In the genomic region with DNA sequence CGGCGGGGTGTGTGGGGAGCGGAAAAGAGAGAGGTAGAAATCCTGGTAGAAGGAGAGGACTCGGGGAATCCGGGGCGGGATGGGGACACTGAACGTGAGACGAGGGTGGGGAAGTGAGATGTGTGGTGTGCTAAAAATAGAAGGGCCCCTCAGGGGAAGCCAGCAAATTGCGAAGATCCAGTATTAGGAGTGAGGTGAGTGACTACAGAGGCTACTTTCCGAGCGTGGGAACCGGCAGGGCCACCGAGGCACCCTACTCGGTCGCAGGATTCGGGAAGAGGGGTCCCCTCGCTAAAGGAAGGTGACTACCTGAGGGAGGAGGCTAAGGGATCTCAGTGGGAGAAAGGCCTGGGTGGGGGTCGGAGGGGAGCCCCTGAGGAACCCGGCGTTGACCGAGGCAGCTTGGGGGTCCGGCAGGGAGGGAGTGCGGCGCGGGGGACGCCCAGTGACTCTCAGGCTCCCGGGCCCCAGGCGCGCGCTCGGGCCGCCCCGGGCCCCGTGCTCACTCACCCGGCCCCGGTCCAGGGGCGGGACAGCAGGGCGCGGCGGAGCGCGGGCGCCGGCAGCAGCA, we compare ENCODE assay signal across 8 cellular contexts. TPM values are rescaled to one million over a fixed set of nuclear protein-coding genes. Genes with fewer than 3 reads are reported as not detected.
A peak's percentile ranks its signal among the peaks of the same experiment; 100 is the strongest.
DNase-seq lines count a peak whose midpoint lies in the region; ATAC-seq lines count a peak whose summit lies in the region.

No MANE protein-coding gene starts in this region.

- H3K9me3 ChIP-seq in adipocyte (ENCODE audit: control insufficient read depth, low read length) (no peaks in the 10 kb centered on the region), iPS-15b (ENCODE audit: control insufficient read depth, insufficient read depth, low read length) (no peaks in the 10 kb centered on the region)

- no peaks in the 10 kb centered on the region for H3K36me3 Mint-ChIP-seq in stimulated activated naive CD8-positive, alpha-beta T cell treated with anti-CD3 and anti-CD28 coated beads, Interleukin-15, Interleukin-2, amounts not matched to agents 100 ng/mL and 50 ng/mL, for 24 hours (ENCODE audit: low read depth)

- H3K4me1 ChIP-seq in adipocyte (ENCODE audit: control insufficient read depth, insufficient read depth, low read length) (peaks cover 26% of the 10 kb centered on the region), iPS-15b (ENCODE audit: control insufficient read depth, insufficient read depth, low read length) (no peaks in the 10 kb centered on the region)

- DNase-seq in NCI-H1092 treated with DMSO at 0.1 percent for 48 hours (lab: John Stamatoyannopoulos, UW) (peak; percentile 76), NCI-H1092 (lab: John Stamatoyannopoulos, UW) (no peak), adipocyte (ENCODE audit: low read depth) (peak; percentile 72), OCI-M1 (lab: John Stamatoyannopoulos, UW) (no peak)
- DNase-seq in Jurkat, Clone E6-1 (ENCODE audit: low read depth, low spot score), result no peak

- H3K4me3 Mint-ChIP-seq in stimulated activated naive CD8-positive, alpha-beta T cell treated with anti-CD3 and anti-CD28 coated beads, Interleukin-15, Interleukin-2, amounts not matched to agents 100 ng/mL and 50 ng/mL, for 24 hours, result peak overlapping the region; percentile 93

- no peaks in the 10 kb centered on the region for H3K27me3 Mint-ChIP-seq in stimulated activated naive CD8-positive, alpha-beta T cell treated with anti-CD3 and anti-CD28 coated beads, Interleukin-15, Interleukin-2, amounts not matched to agents 100 ng/mL and 50 ng/mL, for 24 hours

- H3K4me1 Mint-ChIP-seq in stimulated activated naive CD8-positive, alpha-beta T cell treated with anti-CD3 and anti-CD28 coated beads, Interleukin-15, Interleukin-2, amounts not matched to agents 100 ng/mL and 50 ng/mL, for 24 hours (ENCODE audit: low read depth), result peaks cover 33% of the 10 kb centered on the region

- H3K27me3 ChIP-seq in adipocyte (replicated peaks; ENCODE audit: control insufficient read depth, insufficient read depth, low read length) (no peaks in the 10 kb centered on the region), iPS-15b (ENCODE audit: control insufficient read depth, insufficient read depth, low read length) (no peaks in the 10 kb centered on the region)

- no peak for ATAC-seq in HG03520 (IDR thresholded peaks at IDR 0.05; ENCODE audit: unreplicated experiment)

- H3K36me3 ChIP-seq in adipocyte (ENCODE audit: control insufficient read depth, insufficient read depth, low read length, severe bottlenecking) (no peaks in the 10 kb centered on the region), iPS-15b (ENCODE audit: control insufficient read depth, insufficient read depth, low read length) (no peaks in the 10 kb centered on the region)

- H3K9me3 Mint-ChIP-seq in stimulated activated naive CD8-positive, alpha-beta T cell treated with anti-CD3 and anti-CD28 coated beads, Interleukin-15, Interleukin-2, amounts not matched to agents 100 ng/mL and 50 ng/mL, for 24 hours, result no peaks in the 10 kb centered on the region

- H3K9ac ChIP-seq in adipocyte (ENCODE audit: low read length) (peak overlapping the region; percentile 93), iPS-15b (ENCODE audit: low read depth, low read length) (peak overlapping the region; percentile 96)

- H3K27ac Mint-ChIP-seq in stimulated activated naive CD8-positive, alpha-beta T cell treated with anti-CD3 and anti-CD28 coated beads, Interleukin-15, Interleukin-2, amounts not matched to agents 100 ng/mL and 50 ng/mL, for 24 hours, result peak overlapping the region; percentile 98

- H3K4me3 ChIP-seq in Jurkat, Clone E6-1 (ENCODE audit: low read length), result peak overlapping the region; percentile 81
- H3K4me3 ChIP-seq in adipocyte (ENCODE audit: low read length), result peak overlapping the region; percentile 96
- H3K4me3 ChIP-seq in iPS-15b (ENCODE audit: low read depth, low read length), result peak overlapping the region; percentile 82

RNA-seq across cellular contexts. Expression of a gene that starts 0.3 kb away (rescaled TPM):
- 21.3 TPM for polyA plus RNA-seq in Jurkat, Clone E6-1 (2012; ENCODE audit: insufficient read depth, insufficient read length)

RNA-seq across cellular contexts. Expression of a gene that starts 42.6 kb away (rescaled TPM):
- not detected for polyA plus RNA-seq in Jurkat, Clone E6-1 (2012; ENCODE audit: insufficient read depth, insufficient read length)

RNA-seq across cellular contexts. Expression of a gene that starts 54.4 kb away (rescaled TPM):
- 3.5 TPM for polyA plus RNA-seq in Jurkat, Clone E6-1 (2012; ENCODE audit: insufficient read depth, insufficient read length)

Comparison
In these comparisons a context has a peak if more than half of its experiments do, and no peak if none do; other contexts are left out.
1. DNase-seq: peak in NCI-H1092 treated with DMSO at 0.1 percent for 48 hours (single experiment) and adipocyte (single experiment); none in NCI-H1092 (single experiment), Jurkat, Clone E6-1 (single experiment) and OCI-M1 (single experiment).
2. Peak in every context shown above with its lines, with median percentiles within 50 percentile points of each other: H3K4me3 ChIP-seq.